In genomic region chr13:76808927-76809326, GRCh38 we compare ENCODE assay signal across 33 cellular contexts.
"Had no signal": no experiment of that assay in that cellular context is flagged by ENCODE, and none has a peak within 500 bp of the region (broad histone marks: within the 10 kb centered on the region; RNA-seq: fewer than 3 reads in every experiment).

No MANE protein-coding gene starts in this region.

- H3K27me3 ChIP-seq: adrenal gland, body of pancreas, breast epithelium, MG63, Peyer's patch had no signal

- H3K9me3 ChIP-seq: adrenal gland, body of pancreas, breast epithelium, Peyer's patch had no signal

- H3K27ac Mint-ChIP-seq: activated CD4-positive, alpha-beta T cell treated with anti-CD3 and anti-CD28 coated beads for 36 hours; activated CD4-positive, alpha-beta T cell treated with anti-CD3 and anti-CD28 coated beads, Interleukin-2, amount 10 ng/mL, durations not matched to agents 7 days and 5 days; activated CD8-positive, alpha-beta T cell treated with anti-CD3 and anti-CD28 coated beads, Interleukin-2, amount 10 ng/mL, durations not matched to agents 7 days and 5 days; activated naive CD4-positive, alpha-beta T cell treated with anti-CD3 and anti-CD28 coated beads for 36 hours; activated naive CD4-positive, alpha-beta T cell treated with anti-CD3 and anti-CD28 coated beads, Interleukin-2, amount 50 U/mL, for 72 hours; activated T-cell treated with anti-CD3 and anti-CD28 coated beads, Interleukin-2, amount 50 U/mL, for 24 hours; activated T-helper 2 cell treated with anti-CD3 and anti-CD28 coated beads, Interferon-gamma antibody, Interleukin-2, Interleukin-4, amounts not matched to agents 10 μg/mL and 5 μg/mL and 100 μg/mL, durations not matched to agents 14 hours and 24 hours and 36 hours; WTC11 had no signal

- H3K4me1 ChIP-seq: body of pancreas, breast epithelium, Peyer's patch had no signal

- H3K4me3 ChIP-seq: adrenal gland, body of pancreas, breast epithelium, MG63, Peyer's patch had no signal

- H3K36me3 Mint-ChIP-seq: activated naive CD4-positive, alpha-beta T cell treated with anti-CD3 and anti-CD28 coated beads, Interleukin-2, amount 50 U/mL, for 72 hours had no signal

- H3K36me3 ChIP-seq: adrenal gland, breast epithelium, MG63, Peyer's patch had no signal

- ATAC-seq: activated CD4-positive, alpha-beta T cell treated with anti-CD3 and anti-CD28 coated beads for 36 hours; activated CD4-positive, CD25-positive, alpha-beta regulatory T cell treated with anti-CD3 and anti-CD28 coated beads, Interleukin-2, amount 50 U/mL, for 24 hours; activated CD8-positive, alpha-beta T cell treated with anti-CD3 and anti-CD28 coated beads, Interleukin-2, amount 10 ng/mL, durations not matched to agents 7 days and 5 days; activated naive CD4-positive, alpha-beta T cell treated with anti-CD3 and anti-CD28 coated beads, Interleukin-2, amount 50 U/mL, for 72 hours; body of pancreas; Right ventricle myocardium inferior; WTC11 had no signal

- H3K4me3 Mint-ChIP-seq: activated CD4-positive, alpha-beta T cell treated with anti-CD3 and anti-CD28 coated beads for 36 hours; activated CD4-positive, alpha-beta T cell treated with anti-CD3 and anti-CD28 coated beads, Interleukin-2, amount 10 ng/mL, durations not matched to agents 7 days and 5 days; activated CD8-positive, alpha-beta T cell treated with anti-CD3 and anti-CD28 coated beads, Interleukin-2, amount 10 ng/mL, durations not matched to agents 7 days and 5 days; activated naive CD4-positive, alpha-beta T cell treated with anti-CD3 and anti-CD28 coated beads for 36 hours; activated T-cell treated with anti-CD3 and anti-CD28 coated beads, Interleukin-2, amount 50 U/mL, for 24 hours; WTC11 had no signal

- H3K27ac ChIP-seq: adrenal gland, body of pancreas, breast epithelium, Peyer's patch had no signal

- DNase-seq: activated CD4-positive, alpha-beta T cell treated with anti-CD3 and anti-CD28 coated beads for 36 hours; activated CD4-positive, alpha-beta T cell treated with anti-CD3 and anti-CD28 coated beads, Interleukin-2, amount 10 ng/mL, durations not matched to agents 7 days and 5 days; activated CD4-positive, alpha-beta T cell treated with anti-CD3 and anti-CD28 coated beads, Interleukin-2, amount 50 U/mL, for 48 hours; activated CD8-positive, alpha-beta T cell treated with anti-CD3 and anti-CD28 coated beads, Interleukin-2, amount 10 ng/mL, durations not matched to agents 7 days and 5 days; activated gamma-delta T cell treated with Interleukin-2 at 50 U/mL for 16 hours; activated naive CD4-positive, alpha-beta T cell treated with anti-CD3 and anti-CD28 coated beads for 36 hours; activated T-cell treated with anti-CD3 and anti-CD28 coated beads, Interleukin-2, amount 50 U/mL, for 24 hours; adrenal gland; body of pancreas; caudate nucleus; Kasumi-1; KBM-7; MG63; NCI-H1048; NCI-H1105 treated with DMSO at 0.1 percent for 48 hours; NCI-H1436 treated with DMSO at 0.1 percent for 48 hours; NCI-H1694 treated with DMSO at 0.1 percent for 48 hours; NCI-H2029; NCI-H345; NCI-H524 treated with DMSO at 0.1 percent for 48 hours; Peyer's patch; RPMI8226; SIG-M5; SW 1271; T-helper 1 cell; T-helper 2 cell; T-helper 9 cell had no signal

- H3K4me1 Mint-ChIP-seq: activated CD4-positive, alpha-beta T cell treated with anti-CD3 and anti-CD28 coated beads for 36 hours; activated CD4-positive, alpha-beta T cell treated with anti-CD3 and anti-CD28 coated beads, Interleukin-2, amount 10 ng/mL, durations not matched to agents 7 days and 5 days; WTC11 had no signal
